In genomic region chr12:109523504-109523903, GRCh38 we compare ENCODE assay signal across 15 cellular contexts.
"Had no signal": no experiment of that assay in that cellular context is flagged by ENCODE, and none has a peak within 500 bp of the region (broad histone marks: within the 10 kb centered on the region; RNA-seq: fewer than 3 reads in every experiment).

No MANE protein-coding gene starts in this region.

- H3K27ac ChIP-seq: esophagus muscularis mucosa, hepatocyte, prostate gland, right lobe of liver, suprapubic skin had no signal

- DNase-seq: activated CD4-positive, alpha-beta T cell treated with anti-CD3 and anti-CD28 coated beads for 1 hour; activated CD4-positive, alpha-beta T cell treated with anti-CD3 and anti-CD28 coated beads, Interleukin-2, amount 50 U/mL, for 4 hours; activated naive CD4-positive, alpha-beta T cell treated with anti-CD3 and anti-CD28 coated beads, Interleukin-2, amount 10 ng/mL, durations not matched to agents 7 days and 5 days; activated T-cell treated with anti-CD3 and anti-CD28 coated beads, Interleukin-2, amount 50 U/mL, for 1 hour; right lobe of liver; stimulated activated CD4-positive, alpha-beta T cell treated with anti-CD3 and anti-CD28 coated beads, Interleukin-4, amount 100 ng/mL, for 4 hours; stimulated activated CD8-positive, alpha-beta memory T cell treated with anti-CD3 and anti-CD28 coated beads, Interleukin-4, amount 100 ng/mL, for 48 hours; stimulated activated naive CD8-positive, alpha-beta T cell treated with anti-CD3 and anti-CD28 coated beads, Interleukin-15, Interleukin-2, amounts not matched to agents 100 U/mL and 50 U/mL, for 24 hours; T-helper 1 cell; T1000 had no signal

- H3K9me3 ChIP-seq: esophagus muscularis mucosa, prostate gland, right lobe of liver, suprapubic skin had no signal

- H3K27me3 ChIP-seq: esophagus muscularis mucosa, hepatocyte, right lobe of liver, suprapubic skin had no signal

- H3K4me3 ChIP-seq: esophagus muscularis mucosa, hepatocyte, prostate gland, right lobe of liver, smooth muscle cell, suprapubic skin had no signal

- H3K4me1 ChIP-seq: prostate gland, right lobe of liver, suprapubic skin had no signal
